In the genomic region with DNA sequence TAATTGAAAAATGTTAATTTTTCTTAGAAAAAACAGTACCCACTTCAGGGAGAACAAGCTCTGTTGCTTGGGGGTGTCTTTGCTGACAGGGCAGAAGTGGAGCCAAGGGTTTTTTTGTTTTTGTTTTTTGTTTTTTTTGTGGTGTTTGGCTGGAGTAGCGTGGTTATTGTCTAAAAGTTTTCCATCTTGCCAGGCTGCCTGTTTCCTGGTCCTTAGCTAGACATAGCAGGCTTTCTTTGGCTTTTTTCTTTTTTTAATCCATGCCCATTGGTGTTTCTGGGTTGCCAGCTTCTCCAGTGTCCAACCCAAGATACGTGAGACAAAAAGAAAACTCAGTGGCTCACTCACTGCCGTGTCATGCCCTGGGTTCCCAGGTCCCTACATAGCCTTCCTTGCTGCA, we compare ENCODE assay signal across 1 cellular context.
TF ChIP-seq lines count a peak whose summit lies in the region.

No MANE protein-coding gene starts in this region.

TF ChIP-seq in GM23338, 12 proteins besides CTCF, POLR2A, EP300 and RAD21 (continued from another document):
- TF ChIP-seq ETS1 (IDR thresholded peaks at IDR 0.05), result no peak
- TF ChIP-seq EZH2 (IDR thresholded peaks at IDR 0.05; ENCODE audit: low read depth, unreplicated experiment), result no peak
- no peak for TF ChIP-seq ZNF114 (CRISPR knock-in tag; IDR thresholded peaks at IDR 0.05)
